In genomic region chr7:105267244-105267643, GRCh38 we compare ENCODE assay signal across 9 cellular contexts.
DNase-seq lines count a peak whose midpoint lies in the region; ATAC-seq, FAIRE-seq and TF ChIP-seq lines count a peak whose summit lies in the region.
"Had no signal": no experiment of that assay in that cellular context is flagged by ENCODE, and none has a peak within 500 bp of the region (broad histone marks: within the 10 kb centered on the region; RNA-seq: fewer than 3 reads in every experiment).

No MANE protein-coding gene starts in this region.

- DNase-seq in H54 (ENCODE audit: insufficient read length, low spot score): no peak
- DNase-seq in SW480 (ENCODE audit: low spot score): peak; percentile 44
- no peak for DNase-seq in fibroblast of pulmonary artery (ENCODE audit: low read depth)
- DNase-seq in stimulated activated effector memory CD8-positive, alpha-beta T cell treated with anti-CD3 and anti-CD28 coated beads, Interleukin-12 subunit alpha, Interleukin-12 subunit beta, amount 100 ng/mL, for 72 hours (ENCODE audit: low spot score in 2 of 2): no peak
- DNase-seq in effector CD4-positive, alpha-beta T cell: no peak
- no peak for DNase-seq in KG1 (lab: John Stamatoyannopoulos, UW)
- DNase-seq: NCI-H748 treated with DMSO at 0.1 percent for 48 hours had no signal

- peak overlapping the region; percentile 55 for H3K4me3 Mint-ChIP-seq in stimulated activated effector memory CD8-positive, alpha-beta T cell treated with anti-CD3 and anti-CD28 coated beads, Interleukin-12 subunit alpha, Interleukin-12 subunit beta, amount 100 ng/mL, for 72 hours

- TF ChIP-seq CTCF in fibroblast of pulmonary artery (IDR thresholded peaks at IDR 0.05; ENCODE audit: low read length, missing control alignments): no peak

- no peak for TF ChIP-seq POLR2A in H54 (IDR thresholded peaks at IDR 0.05; ENCODE audit: low read depth, low read length)

- no peak for ATAC-seq in stimulated activated effector memory CD8-positive, alpha-beta T cell treated with anti-CD3 and anti-CD28 coated beads, Interleukin-12 subunit alpha, Interleukin-12 subunit beta, amount 100 ng/mL, for 72 hours
- ATAC-seq in HG02798 (IDR thresholded peaks at IDR 0.05; ENCODE audit: poor library complexity, unreplicated experiment) (no peak), HG03460 (IDR thresholded peaks at IDR 0.05; ENCODE audit: unreplicated experiment) (no peak)

- H3K4me3 ChIP-seq in fibroblast of pulmonary artery (replicated peaks; ENCODE audit: low read depth, low read length): peak overlapping the region; percentile 61

- no peaks in the 10 kb centered on the region for H3K36me3 Mint-ChIP-seq in stimulated activated effector memory CD8-positive, alpha-beta T cell treated with anti-CD3 and anti-CD28 coated beads, Interleukin-12 subunit alpha, Interleukin-12 subunit beta, amount 100 ng/mL, for 72 hours

- no peaks in the 10 kb centered on the region for H3K9me3 Mint-ChIP-seq in stimulated activated effector memory CD8-positive, alpha-beta T cell treated with anti-CD3 and anti-CD28 coated beads, Interleukin-12 subunit alpha, Interleukin-12 subunit beta, amount 100 ng/mL, for 72 hours

- H3K4me1 Mint-ChIP-seq in stimulated activated effector memory CD8-positive, alpha-beta T cell treated with anti-CD3 and anti-CD28 coated beads, Interleukin-12 subunit alpha, Interleukin-12 subunit beta, amount 100 ng/mL, for 72 hours: peaks cover 45% of the 10 kb centered on the region

- FAIRE-seq in H54 (lab: Jason Lieb, UNC): peak; percentile 68

- H3K27ac Mint-ChIP-seq in stimulated activated effector memory CD8-positive, alpha-beta T cell treated with anti-CD3 and anti-CD28 coated beads, Interleukin-12 subunit alpha, Interleukin-12 subunit beta, amount 100 ng/mL, for 72 hours: peak overlapping the region; percentile 63
